Comparison of ENCODE assay signal across 24 cellular contexts in genomic region chr18:51398104-51398503, GRCh38.
A peak's percentile ranks its signal among the peaks of the same experiment; 100 is the strongest.
DNase-seq lines count a peak whose midpoint lies in the region.
"Had no signal": no experiment of that assay in that cellular context is flagged by ENCODE, and none has a peak within 500 bp of the region (broad histone marks: within the 10 kb centered on the region; RNA-seq: fewer than 3 reads in every experiment).

No MANE protein-coding gene starts in this region.

- DNase-seq in NCI-H82 (lab: John Stamatoyannopoulos, UW) (peak; percentile 49), NCI-H82 treated with DMSO at 0.1 percent for 48 hours (lab: John Stamatoyannopoulos, UW; ENCODE audit: unreplicated experiment) (no peak), amniotic epithelial cell (ENCODE audit: low read depth) (peak; percentile 69), NCI-H510A (lab: John Stamatoyannopoulos, UW) (no peak), H4 (ENCODE audit: low spot score) (no peak)
- no peak for DNase-seq in activated effector memory CD4-positive, alpha-beta T cell treated with Interleukin-2 at 50 U/mL for 16 hours
- DNase-seq: activated CD4-positive, alpha-beta T cell treated with anti-CD3 and anti-CD28 coated beads for 4 hours; activated effector memory CD4-positive, alpha-beta T cell treated with anti-CD3 and anti-CD28 coated beads, Interleukin-2, amount 50 U/mL, for 16 hours; activated naive CD8-positive, alpha-beta T cell treated with anti-CD3 and anti-CD28 coated beads, Interleukin-2, amount 10 ng/mL, durations not matched to agents 7 days and 5 days; CD4-positive, CD25-positive, alpha-beta regulatory T cell; effector CD4-positive, alpha-beta T cell; KBM-7; MG63; NCI-H1436 treated with DMSO at 0.1 percent for 48 hours; NCI-H2107; NK-92 treated with Interleukin-12 subunit alpha and Interleukin-12 subunit beta, amount 100 ng/mL, for 24 hours; Peyer's patch; right cardiac atrium; SJCRH30; stimulated activated CD4-positive, alpha-beta T cell treated with anti-CD3 and anti-CD28 coated beads, Interleukin-2, amount 100 ng/mL, for 48 hours had no signal

- H3K27ac ChIP-seq in layer of hippocampus (ENCODE audit: low read depth, low read length) (peak overlapping the region; percentile 82), temporal lobe (ENCODE audit: low read depth, low read length) (peak overlapping the region; percentile 82)
- H3K27ac ChIP-seq: 22Rv1, parathyroid adenoma, Peyer's patch, SJCRH30 had no signal

- H3K27me3 ChIP-seq in layer of hippocampus (ENCODE audit: control insufficient read depth, insufficient read depth, low read length) = no peaks in the 10 kb centered on the region
- H3K27me3 ChIP-seq: MG63, Peyer's patch, SJCRH30 had no signal

Comparison
In these comparisons a context has a peak if more than half of its experiments do, and no peak if none do; other contexts are left out.
1. DNase-seq: peak in NCI-H82 (single experiment) and amniotic epithelial cell (single experiment); none in NCI-H82 treated with DMSO at 0.1 percent for 48 hours (single experiment), activated effector memory CD4-positive, alpha-beta T cell treated with Interleukin-2 at 50 U/mL for 16 hours (single experiment), NCI-H510A (single experiment) and H4 (single experiment).